14 cellular contexts compared by ENCODE assay signal in the genomic region with DNA sequence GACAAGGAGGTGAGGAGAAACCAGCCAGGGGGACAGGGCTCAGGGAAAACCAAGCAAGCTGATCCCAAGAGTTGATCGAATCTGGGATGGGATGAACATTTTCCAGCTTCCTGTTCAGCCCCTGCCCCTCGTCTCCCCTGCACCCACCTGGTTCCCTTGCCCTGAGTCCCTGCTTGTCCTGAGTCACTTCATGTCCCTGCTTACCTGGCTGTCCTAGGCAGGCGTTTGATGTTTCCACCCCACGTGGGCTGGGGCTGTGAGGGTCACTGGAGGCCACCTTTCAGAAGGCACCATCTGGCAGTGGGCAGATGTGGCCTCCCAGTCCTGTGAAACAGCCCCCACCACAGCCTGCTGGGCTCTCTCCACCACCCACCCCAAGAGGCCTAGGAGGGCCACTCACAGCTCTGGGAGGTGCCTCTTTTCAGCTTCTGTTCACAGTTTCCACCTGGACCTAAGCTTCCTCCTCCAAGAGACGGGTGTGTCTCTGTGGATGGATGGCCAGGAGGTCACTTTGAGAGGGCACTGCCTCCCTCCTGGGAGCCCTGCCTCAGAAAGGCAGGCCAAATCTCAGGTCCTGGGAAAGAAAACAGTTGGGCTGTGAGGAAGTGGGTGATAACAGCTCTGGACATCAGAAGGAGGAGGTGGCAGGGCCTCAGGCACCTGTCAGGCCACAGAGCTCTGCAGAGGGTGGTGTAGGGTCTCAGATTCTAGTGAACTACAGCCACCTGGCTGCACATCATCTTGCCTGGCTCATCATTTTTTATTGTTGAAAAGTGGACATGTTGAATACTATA.
"Had no signal": no experiment of that assay in that cellular context is flagged by ENCODE, and none has a peak within 500 bp of the region (broad histone marks: within the 10 kb centered on the region; RNA-seq: fewer than 3 reads in every experiment).

No MANE protein-coding gene starts in this region.

- H3K9me3 ChIP-seq: adrenal gland, uterus had no signal

- H3K36me3 ChIP-seq: adrenal gland, tibial nerve, uterus had no signal

- ATAC-seq: activated CD4-positive, CD25-positive, alpha-beta regulatory T cell treated with anti-CD3 and anti-CD28 coated beads, Interleukin-2, amount 50 U/mL, for 24 hours; activated naive CD4-positive, alpha-beta T cell treated with anti-CD3 and anti-CD28 coated beads, Interleukin-2, amount 50 U/mL, for 72 hours had no signal

- H3K27ac ChIP-seq: adrenal gland, epithelial cell of prostate, tibial nerve, uterus had no signal

- H3K4me3 ChIP-seq: adrenal gland, tibial nerve, uterus had no signal

- DNase-seq: activated CD4-positive, alpha-beta T cell treated with anti-CD3 and anti-CD28 coated beads, Interleukin-2, amount 10 ng/mL, durations not matched to agents 7 days and 5 days; activated CD8-positive, alpha-beta memory T cell treated with anti-CD3 and anti-CD28 coated beads, Interleukin-2, amount 50 U/mL, for 4 hours; activated gamma-delta T cell treated with Interleukin-2 at 50 U/mL for 16 hours; activated T-cell treated with anti-CD3 and anti-CD28 coated beads, Interleukin-2, amount 50 U/mL, for 48 hours; adrenal gland; endodermal cell; foreskin fibroblast; occipital lobe; stimulated activated CD4-positive, alpha-beta T cell treated with anti-CD3 and anti-CD28 coated beads, Interleukin-2, amount 100 ng/mL, for 24 hours; uterus had no signal

- H3K27me3 ChIP-seq: adrenal gland, tibial nerve, uterus had no signal
